In the genomic region with DNA sequence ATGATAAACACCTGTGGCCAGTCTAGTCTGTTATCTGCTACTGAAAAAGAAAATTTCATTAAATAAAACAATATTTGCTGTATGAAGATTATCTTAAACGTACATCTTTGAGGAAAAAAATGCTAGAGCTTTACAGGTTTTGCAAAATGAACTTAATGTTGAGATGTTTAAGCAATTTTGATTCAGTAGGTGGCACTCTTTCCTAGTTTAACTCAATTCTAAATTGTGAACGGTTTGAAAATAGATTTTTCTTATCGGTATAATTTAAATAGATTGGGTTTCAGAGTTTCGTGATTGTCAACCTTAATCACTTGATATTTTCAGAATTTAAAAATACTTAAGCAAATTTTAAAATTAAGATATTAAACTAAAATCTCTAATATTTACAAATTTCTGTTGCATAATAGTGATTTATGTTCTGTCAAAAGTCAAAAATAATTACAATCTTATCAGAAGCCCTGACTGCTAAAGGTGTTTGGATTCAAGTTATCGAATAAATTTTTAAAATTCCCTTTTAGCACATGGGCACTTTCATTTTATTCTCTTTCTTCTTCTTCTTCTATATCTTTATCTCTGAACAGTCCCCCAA, we compare ENCODE assay signal across 10 cellular contexts. TPM values are rescaled to one million over a fixed set of nuclear protein-coding genes. Genes with fewer than 3 reads are reported as not detected.
DNase-seq lines count a peak whose midpoint lies in the region; ATAC-seq, FAIRE-seq and TF ChIP-seq lines count a peak whose summit lies in the region.
"Had no signal": no experiment of that assay in that cellular context is flagged by ENCODE, and none has a peak within 500 bp of the region (broad histone marks: within the 10 kb centered on the region; RNA-seq: fewer than 3 reads in every experiment).

No MANE protein-coding gene starts in this region.

- no peak for ATAC-seq in HG03571 (IDR thresholded peaks at IDR 0.05; ENCODE audit: unreplicated experiment)

- H3K4me3 Mint-ChIP-seq in T-helper 1 cell treated with Interleukin-12 subunit alpha and Interleukin-12 subunit beta and Interleukin-4 antibody, amounts not matched to agents 30 μg/mL and 1 μg/mL, for 36 hours, result peak overlapping the region; percentile 47

- peak; percentile 96 for FAIRE-seq in small intestine (lab: Jason Lieb, UNC)

- 3 to 9% (median 4%) methylated on average over 5 of the region's 5 CpGs for WGBS in small intestine, 3 donors

- no peaks in the 10 kb centered on the region for H3K9me3 ChIP-seq in small intestine (ENCODE audit: control insufficient read depth, low read depth)

- no peaks in the 10 kb centered on the region for H3K36me3 ChIP-seq in small intestine (ENCODE audit: control insufficient read depth in 2 of 2, insufficient read depth in 2 of 2, low read length in 2 of 2)

- no peaks in the 10 kb centered on the region for H3K27me3 ChIP-seq in small intestine (ENCODE audit: control insufficient read depth in 2 of 2, insufficient read depth in 2 of 2, low read length in 2 of 2)

- H3K4me1 ChIP-seq in small intestine (ENCODE audit: control insufficient read depth in 2 of 2, insufficient read depth in 1 of 2, low read depth in 1 of 2, low read length in 1 of 2), result no peaks in the 10 kb centered on the region

- H3K36me3 Mint-ChIP-seq in T-helper 1 cell treated with Interleukin-12 subunit alpha and Interleukin-12 subunit beta and Interleukin-4 antibody, amounts not matched to agents 30 μg/mL and 1 μg/mL, for 36 hours (ENCODE audit: low read depth), result no peaks in the 10 kb centered on the region
- H3K36me3 Mint-ChIP-seq: T-cell had no signal

- H3K27ac Mint-ChIP-seq in T-helper 1 cell treated with Interleukin-12 subunit alpha and Interleukin-12 subunit beta and Interleukin-4 antibody, amounts not matched to agents 30 μg/mL and 1 μg/mL, for 36 hours, result peak overlapping the region; percentile 27

- DNase-seq in EL (peak; percentile 39), LNCaP clone FGC (ENCODE audit: low read depth) (no peak), fibroblast of the conjunctiva (ENCODE audit: low read depth) (peak; percentile 34), small intestine (peak; percentile 49), mucosa of gallbladder (ENCODE audit: low spot score) (no peak)
- DNase-seq in NK-92 treated with Interleukin-12 subunit alpha and Interleukin-12 subunit beta, amount 100 ng/mL, for 24 hours (lab: John Stamatoyannopoulos, UW), result no peak
- DNase-seq: T-cell had no signal

- no peak overlapping the region for H3K27ac ChIP-seq in small intestine (ENCODE audit: low read depth in 1 of 2, low read length in 1 of 2)

- H3K4me3 ChIP-seq in LNCaP clone FGC (ENCODE audit: low read depth, low read length), result no peak overlapping the region
- no peak overlapping the region for H3K4me3 ChIP-seq in small intestine (ENCODE audit: low read depth in 1 of 2, low read length in 2 of 2)
- H3K4me3 ChIP-seq: skin epidermis had no signal

- H3K4me1 Mint-ChIP-seq in T-helper 1 cell treated with Interleukin-12 subunit alpha and Interleukin-12 subunit beta and Interleukin-4 antibody, amounts not matched to agents 30 μg/mL and 1 μg/mL, for 36 hours (ENCODE audit: low read depth), result peaks cover 32% of the 10 kb centered on the region

- peaks cover 11% of the 10 kb centered on the region for H3K27me3 Mint-ChIP-seq in T-helper 1 cell treated with Interleukin-12 subunit alpha and Interleukin-12 subunit beta and Interleukin-4 antibody, amounts not matched to agents 30 μg/mL and 1 μg/mL, for 36 hours (ENCODE audit: low read depth)
- H3K27me3 Mint-ChIP-seq: T-cell had no signal

- no peaks in the 10 kb centered on the region for H3K9me3 Mint-ChIP-seq in T-helper 1 cell treated with Interleukin-12 subunit alpha and Interleukin-12 subunit beta and Interleukin-4 antibody, amounts not matched to agents 30 μg/mL and 1 μg/mL, for 36 hours
- H3K9me3 Mint-ChIP-seq: T-cell had no signal

- TF ChIP-seq CTCF in LNCaP clone FGC (IDR thresholded peaks at IDR 0.05; ENCODE audit: control insufficient read depth, extremely low read depth, insufficient read depth), result peak; percentile 51

RNA-seq across cellular contexts. Expression of gene RNF111, which starts 7.0 kb away (rescaled TPM):
- 10 to 100 TPM in 1 of 3 donors, 1 to 10 TPM in 2; 7.0 to 10.1 (median 7.6) TPM for polyA plus RNA-seq in small intestine
- total RNA-seq in mucosa of gallbladder, result 34.5 TPM

RNA-seq across cellular contexts. Expression of gene SLTM, which starts 47.0 kb away (rescaled TPM):
- 10 to 100 TPM; 52.1 to 63.7 (median 57.0) TPM for polyA plus RNA-seq in small intestine
- 67.1 TPM for total RNA-seq in mucosa of gallbladder

Comparison
In these comparisons a context has a peak if more than half of its experiments do, and no peak if none do; other contexts are left out.
1. DNase-seq: peak in EL (single experiment), fibroblast of the conjunctiva (single experiment) and small intestine (single experiment); none in LNCaP clone FGC (single experiment), mucosa of gallbladder (single experiment) and NK-92 treated with Interleukin-12 subunit alpha and Interleukin-12 subunit beta, amount 100 ng/mL, for 24 hours (single experiment).